Comparison of ENCODE assay signal across 1 cellular context in the genomic region with DNA sequence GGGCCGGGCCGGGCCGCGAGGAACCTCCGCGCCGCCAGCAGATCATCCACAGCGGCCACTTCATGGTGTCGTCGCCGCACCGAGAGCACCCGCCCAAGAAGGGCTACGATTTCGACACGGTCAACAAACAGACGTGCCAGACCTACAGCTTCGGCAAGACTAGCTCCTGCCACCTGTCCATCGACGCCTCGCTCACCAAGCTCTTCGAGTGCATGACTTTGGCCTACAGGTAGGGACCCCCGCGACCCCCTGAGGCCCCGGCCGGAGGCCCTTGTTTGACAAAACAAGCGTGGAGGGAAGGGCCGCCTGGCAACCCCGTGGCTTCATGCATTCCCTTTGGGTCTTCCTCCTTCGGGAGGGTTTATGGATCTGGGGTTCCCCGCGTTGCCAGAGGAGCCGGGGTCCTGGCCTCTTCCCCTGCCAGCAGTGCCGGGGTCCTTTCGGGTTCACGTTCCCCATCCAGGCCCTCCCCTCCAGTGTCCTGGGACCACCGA.
TF ChIP-seq lines count a peak whose summit lies in the region.

No MANE protein-coding gene starts in this region.

TF ChIP-seq in K562, 482 proteins besides CTCF, POLR2A, EP300 and RAD21 (continued from another document and continues in another):
- TF ChIP-seq, protein P1, sequence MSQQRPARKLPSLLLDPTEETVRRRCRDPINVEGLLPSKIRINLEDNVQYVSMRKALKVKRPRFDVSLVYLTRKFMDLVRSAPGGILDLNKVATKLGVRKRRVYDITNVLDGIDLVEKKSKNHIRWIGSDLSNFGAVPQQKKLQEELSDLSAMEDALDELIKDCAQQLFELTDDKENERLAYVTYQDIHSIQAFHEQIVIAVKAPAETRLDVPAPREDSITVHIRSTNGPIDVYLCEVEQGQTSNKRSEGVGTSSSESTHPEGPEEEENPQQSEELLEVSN (IDR thresholded peaks at IDR 0.05; ENCODE audit: borderline replicate concordance in 1 of 2, extremely low read depth in 1 of 2, insufficient read depth in 1 of 2, insufficient read length in 1 of 2, low read depth in 1 of 2, low read length in 1 of 2, poor library complexity in 1 of 2, severe bottlenecking in 1 of 2): no peak
- TF ChIP-seq, protein P2, sequence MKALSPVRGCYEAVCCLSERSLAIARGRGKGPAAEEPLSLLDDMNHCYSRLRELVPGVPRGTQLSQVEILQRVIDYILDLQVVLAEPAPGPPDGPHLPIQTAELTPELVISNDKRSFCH (CRISPR knock-in tag; IDR thresholded peaks at IDR 0.05): no peak
- TF ChIP-seq, protein P2 (tag; IDR thresholded peaks at IDR 0.05): no peak
- TF ChIP-seq PHB (CRISPR knock-in tag; IDR thresholded peaks at IDR 0.05): no peak
- TF ChIP-seq IRF2 (CRISPR knock-in tag; IDR thresholded peaks at IDR 0.05): no peak
- no peak for TF ChIP-seq SUPT5H (IDR thresholded peaks at IDR 0.05)
- TF ChIP-seq RBBP5 (IDR thresholded peaks at IDR 0.05; ENCODE audit: borderline replicate concordance, insufficient read depth, low read length, poor library complexity, severe bottlenecking): peak; percentile 84
- no peak for TF ChIP-seq GTF2A2 (tag; IDR thresholded peaks at IDR 0.05)
- TF ChIP-seq NFE2 (IDR thresholded peaks at IDR 0.05; ENCODE audit: low read depth): no peak
- no peak for TF ChIP-seq PYGO2 (tag; IDR thresholded peaks at IDR 0.05)
- TF ChIP-seq SRSF3 (IDR thresholded peaks at IDR 0.05; ENCODE audit: insufficient read depth, low read length): 0 out of 2 replicates have a peak, but pooled peaks have one; percentile 55
- no peak for TF ChIP-seq ZNF239 (CRISPR knock-in tag; IDR thresholded peaks at IDR 0.05)
- no peak for TF ChIP-seq RFX5 (IDR thresholded peaks at IDR 0.05; ENCODE audit: low read depth, low read length)
- TF ChIP-seq NFIX (CRISPR knock-in tag; IDR thresholded peaks at IDR 0.05; ENCODE audit: low read depth): no peak
- no peak for TF ChIP-seq MTA3 (IDR thresholded peaks at IDR 0.05; ENCODE audit: borderline replicate concordance)
- TF ChIP-seq PURB (CRISPR knock-in tag; IDR thresholded peaks at IDR 0.05; ENCODE audit: low read depth): no peak
- peak; percentile 6; the same call in 1 of the 2 replicates for TF ChIP-seq POLR2G (IDR thresholded peaks at IDR 0.05; ENCODE audit: low read depth, low read length)
- TF ChIP-seq ZC3H11A (IDR thresholded peaks at IDR 0.05; ENCODE audit: low read depth, low read length): no peak
- no peak for TF ChIP-seq SMAD4 (CRISPR knock-in tag; conservative IDR thresholded peaks at IDR 0.05)
- TF ChIP-seq, protein P3, sequence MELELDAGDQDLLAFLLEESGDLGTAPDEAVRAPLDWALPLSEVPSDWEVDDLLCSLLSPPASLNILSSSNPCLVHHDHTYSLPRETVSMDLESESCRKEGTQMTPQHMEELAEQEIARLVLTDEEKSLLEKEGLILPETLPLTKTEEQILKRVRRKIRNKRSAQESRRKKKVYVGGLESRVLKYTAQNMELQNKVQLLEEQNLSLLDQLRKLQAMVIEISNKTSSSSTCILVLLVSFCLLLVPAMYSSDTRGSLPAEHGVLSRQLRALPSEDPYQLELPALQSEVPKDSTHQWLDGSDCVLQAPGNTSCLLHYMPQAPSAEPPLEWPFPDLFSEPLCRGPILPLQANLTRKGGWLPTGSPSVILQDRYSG (tag; conservative IDR thresholded peaks at IDR 0.05; ENCODE audit: low read depth): no peak
- TF ChIP-seq, protein P4, sequence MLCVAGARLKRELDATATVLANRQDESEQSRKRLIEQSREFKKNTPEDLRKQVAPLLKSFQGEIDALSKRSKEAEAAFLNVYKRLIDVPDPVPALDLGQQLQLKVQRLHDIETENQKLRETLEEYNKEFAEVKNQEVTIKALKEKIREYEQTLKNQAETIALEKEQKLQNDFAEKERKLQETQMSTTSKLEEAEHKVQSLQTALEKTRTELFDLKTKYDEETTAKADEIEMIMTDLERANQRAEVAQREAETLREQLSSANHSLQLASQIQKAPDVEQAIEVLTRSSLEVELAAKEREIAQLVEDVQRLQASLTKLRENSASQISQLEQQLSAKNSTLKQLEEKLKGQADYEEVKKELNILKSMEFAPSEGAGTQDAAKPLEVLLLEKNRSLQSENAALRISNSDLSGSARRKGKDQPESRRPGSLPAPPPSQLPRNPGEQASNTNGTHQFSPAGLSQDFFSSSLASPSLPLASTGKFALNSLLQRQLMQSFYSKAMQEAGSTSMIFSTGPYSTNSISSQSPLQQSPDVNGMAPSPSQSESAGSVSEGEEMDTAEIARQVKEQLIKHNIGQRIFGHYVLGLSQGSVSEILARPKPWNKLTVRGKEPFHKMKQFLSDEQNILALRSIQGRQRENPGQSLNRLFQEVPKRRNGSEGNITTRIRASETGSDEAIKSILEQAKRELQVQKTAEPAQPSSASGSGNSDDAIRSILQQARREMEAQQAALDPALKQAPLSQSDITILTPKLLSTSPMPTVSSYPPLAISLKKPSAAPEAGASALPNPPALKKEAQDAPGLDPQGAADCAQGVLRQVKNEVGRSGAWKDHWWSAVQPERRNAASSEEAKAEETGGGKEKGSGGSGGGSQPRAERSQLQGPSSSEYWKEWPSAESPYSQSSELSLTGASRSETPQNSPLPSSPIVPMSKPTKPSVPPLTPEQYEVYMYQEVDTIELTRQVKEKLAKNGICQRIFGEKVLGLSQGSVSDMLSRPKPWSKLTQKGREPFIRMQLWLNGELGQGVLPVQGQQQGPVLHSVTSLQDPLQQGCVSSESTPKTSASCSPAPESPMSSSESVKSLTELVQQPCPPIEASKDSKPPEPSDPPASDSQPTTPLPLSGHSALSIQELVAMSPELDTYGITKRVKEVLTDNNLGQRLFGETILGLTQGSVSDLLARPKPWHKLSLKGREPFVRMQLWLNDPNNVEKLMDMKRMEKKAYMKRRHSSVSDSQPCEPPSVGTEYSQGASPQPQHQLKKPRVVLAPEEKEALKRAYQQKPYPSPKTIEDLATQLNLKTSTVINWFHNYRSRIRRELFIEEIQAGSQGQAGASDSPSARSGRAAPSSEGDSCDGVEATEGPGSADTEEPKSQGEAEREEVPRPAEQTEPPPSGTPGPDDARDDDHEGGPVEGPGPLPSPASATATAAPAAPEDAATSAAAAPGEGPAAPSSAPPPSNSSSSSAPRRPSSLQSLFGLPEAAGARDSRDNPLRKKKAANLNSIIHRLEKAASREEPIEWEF (CRISPR knock-in tag; IDR thresholded peaks at IDR 0.05): no peak
- TF ChIP-seq, protein P5, sequence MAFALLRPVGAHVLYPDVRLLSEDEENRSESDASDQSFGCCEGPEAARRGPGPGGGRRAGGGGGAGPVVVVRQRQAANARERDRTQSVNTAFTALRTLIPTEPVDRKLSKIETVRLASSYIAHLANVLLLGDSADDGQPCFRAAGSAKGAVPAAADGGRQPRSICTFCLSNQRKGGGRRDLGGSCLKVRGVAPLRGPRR (CRISPR knock-in tag; IDR thresholded peaks at IDR 0.05): no peak
- peak; percentile 91 for TF ChIP-seq CHD1 (IDR thresholded peaks at IDR 0.05; ENCODE audit: low read length)
- no peak for TF ChIP-seq ARID2 (IDR thresholded peaks at IDR 0.05)
- TF ChIP-seq NCOA6 (IDR thresholded peaks at IDR 0.05): no peak
- TF ChIP-seq, protein P6, sequence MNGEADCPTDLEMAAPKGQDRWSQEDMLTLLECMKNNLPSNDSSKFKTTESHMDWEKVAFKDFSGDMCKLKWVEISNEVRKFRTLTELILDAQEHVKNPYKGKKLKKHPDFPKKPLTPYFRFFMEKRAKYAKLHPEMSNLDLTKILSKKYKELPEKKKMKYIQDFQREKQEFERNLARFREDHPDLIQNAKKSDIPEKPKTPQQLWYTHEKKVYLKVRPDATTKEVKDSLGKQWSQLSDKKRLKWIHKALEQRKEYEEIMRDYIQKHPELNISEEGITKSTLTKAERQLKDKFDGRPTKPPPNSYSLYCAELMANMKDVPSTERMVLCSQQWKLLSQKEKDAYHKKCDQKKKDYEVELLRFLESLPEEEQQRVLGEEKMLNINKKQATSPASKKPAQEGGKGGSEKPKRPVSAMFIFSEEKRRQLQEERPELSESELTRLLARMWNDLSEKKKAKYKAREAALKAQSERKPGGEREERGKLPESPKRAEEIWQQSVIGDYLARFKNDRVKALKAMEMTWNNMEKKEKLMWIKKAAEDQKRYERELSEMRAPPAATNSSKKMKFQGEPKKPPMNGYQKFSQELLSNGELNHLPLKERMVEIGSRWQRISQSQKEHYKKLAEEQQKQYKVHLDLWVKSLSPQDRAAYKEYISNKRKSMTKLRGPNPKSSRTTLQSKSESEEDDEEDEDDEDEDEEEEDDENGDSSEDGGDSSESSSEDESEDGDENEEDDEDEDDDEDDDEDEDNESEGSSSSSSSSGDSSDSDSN (IDR thresholded peaks at IDR 0.05; ENCODE audit: borderline replicate concordance in 1 of 2, low read depth in 2 of 2, low read length in 2 of 2): peak; percentile 49 to 64; a peak in 2 of 4 replicates
- no peak for TF ChIP-seq ARHGAP35 (IDR thresholded peaks at IDR 0.05; ENCODE audit: partially characterized antibody)
- TF ChIP-seq TBL1XR1 (IDR thresholded peaks at IDR 0.05; ENCODE audit: low read length in 2 of 2): no peak
- TF ChIP-seq PHF20 (IDR thresholded peaks at IDR 0.05; ENCODE audit: partially characterized antibody): no peak
- no peak for TF ChIP-seq CBX8 (IDR thresholded peaks at IDR 0.05; ENCODE audit: borderline replicate concordance, extremely low read depth, low read depth, low read length, poor library complexity, severe bottlenecking)
- TF ChIP-seq HDAC2 (IDR thresholded peaks at IDR 0.05): no peak
- TF ChIP-seq CREB1 (IDR thresholded peaks at IDR 0.05): no peak
- 0 out of 2 replicates have a peak, but pooled peaks have one; percentile 29 for TF ChIP-seq CREB1 (CRISPR knock-in tag; IDR thresholded peaks at IDR 0.05)
- TF ChIP-seq, protein P7, sequence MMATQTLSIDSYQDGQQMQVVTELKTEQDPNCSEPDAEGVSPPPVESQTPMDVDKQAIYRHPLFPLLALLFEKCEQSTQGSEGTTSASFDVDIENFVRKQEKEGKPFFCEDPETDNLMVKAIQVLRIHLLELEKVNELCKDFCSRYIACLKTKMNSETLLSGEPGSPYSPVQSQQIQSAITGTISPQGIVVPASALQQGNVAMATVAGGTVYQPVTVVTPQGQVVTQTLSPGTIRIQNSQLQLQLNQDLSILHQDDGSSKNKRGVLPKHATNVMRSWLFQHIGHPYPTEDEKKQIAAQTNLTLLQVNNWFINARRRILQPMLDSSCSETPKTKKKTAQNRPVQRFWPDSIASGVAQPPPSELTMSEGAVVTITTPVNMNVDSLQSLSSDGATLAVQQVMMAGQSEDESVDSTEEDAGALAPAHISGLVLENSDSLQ (IDR thresholded peaks at IDR 0.05): no peak
- no peak for TF ChIP-seq PTRF (tag; IDR thresholded peaks at IDR 0.05)
- TF ChIP-seq FOXK1 (CRISPR knock-in tag; IDR thresholded peaks at IDR 0.05; ENCODE audit: borderline replicate concordance): 0 out of 2 replicates have a peak, but pooled peaks have one; percentile 72
- no peak for TF ChIP-seq XRCC4 (IDR thresholded peaks at IDR 0.05; ENCODE audit: extremely low read depth, insufficient read depth, insufficient read length)
- TF ChIP-seq, protein P8, sequence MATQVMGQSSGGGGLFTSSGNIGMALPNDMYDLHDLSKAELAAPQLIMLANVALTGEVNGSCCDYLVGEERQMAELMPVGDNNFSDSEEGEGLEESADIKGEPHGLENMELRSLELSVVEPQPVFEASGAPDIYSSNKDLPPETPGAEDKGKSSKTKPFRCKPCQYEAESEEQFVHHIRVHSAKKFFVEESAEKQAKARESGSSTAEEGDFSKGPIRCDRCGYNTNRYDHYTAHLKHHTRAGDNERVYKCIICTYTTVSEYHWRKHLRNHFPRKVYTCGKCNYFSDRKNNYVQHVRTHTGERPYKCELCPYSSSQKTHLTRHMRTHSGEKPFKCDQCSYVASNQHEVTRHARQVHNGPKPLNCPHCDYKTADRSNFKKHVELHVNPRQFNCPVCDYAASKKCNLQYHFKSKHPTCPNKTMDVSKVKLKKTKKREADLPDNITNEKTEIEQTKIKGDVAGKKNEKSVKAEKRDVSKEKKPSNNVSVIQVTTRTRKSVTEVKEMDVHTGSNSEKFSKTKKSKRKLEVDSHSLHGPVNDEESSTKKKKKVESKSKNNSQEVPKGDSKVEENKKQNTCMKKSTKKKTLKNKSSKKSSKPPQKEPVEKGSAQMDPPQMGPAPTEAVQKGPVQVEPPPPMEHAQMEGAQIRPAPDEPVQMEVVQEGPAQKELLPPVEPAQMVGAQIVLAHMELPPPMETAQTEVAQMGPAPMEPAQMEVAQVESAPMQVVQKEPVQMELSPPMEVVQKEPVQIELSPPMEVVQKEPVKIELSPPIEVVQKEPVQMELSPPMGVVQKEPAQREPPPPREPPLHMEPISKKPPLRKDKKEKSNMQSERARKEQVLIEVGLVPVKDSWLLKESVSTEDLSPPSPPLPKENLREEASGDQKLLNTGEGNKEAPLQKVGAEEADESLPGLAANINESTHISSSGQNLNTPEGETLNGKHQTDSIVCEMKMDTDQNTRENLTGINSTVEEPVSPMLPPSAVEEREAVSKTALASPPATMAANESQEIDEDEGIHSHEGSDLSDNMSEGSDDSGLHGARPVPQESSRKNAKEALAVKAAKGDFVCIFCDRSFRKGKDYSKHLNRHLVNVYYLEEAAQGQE (CRISPR knock-in tag; IDR thresholded peaks at IDR 0.05; ENCODE audit: low read depth): 0 out of 2 replicates have a peak, but pooled peaks have one; percentile 17
- TF ChIP-seq, protein P9, sequence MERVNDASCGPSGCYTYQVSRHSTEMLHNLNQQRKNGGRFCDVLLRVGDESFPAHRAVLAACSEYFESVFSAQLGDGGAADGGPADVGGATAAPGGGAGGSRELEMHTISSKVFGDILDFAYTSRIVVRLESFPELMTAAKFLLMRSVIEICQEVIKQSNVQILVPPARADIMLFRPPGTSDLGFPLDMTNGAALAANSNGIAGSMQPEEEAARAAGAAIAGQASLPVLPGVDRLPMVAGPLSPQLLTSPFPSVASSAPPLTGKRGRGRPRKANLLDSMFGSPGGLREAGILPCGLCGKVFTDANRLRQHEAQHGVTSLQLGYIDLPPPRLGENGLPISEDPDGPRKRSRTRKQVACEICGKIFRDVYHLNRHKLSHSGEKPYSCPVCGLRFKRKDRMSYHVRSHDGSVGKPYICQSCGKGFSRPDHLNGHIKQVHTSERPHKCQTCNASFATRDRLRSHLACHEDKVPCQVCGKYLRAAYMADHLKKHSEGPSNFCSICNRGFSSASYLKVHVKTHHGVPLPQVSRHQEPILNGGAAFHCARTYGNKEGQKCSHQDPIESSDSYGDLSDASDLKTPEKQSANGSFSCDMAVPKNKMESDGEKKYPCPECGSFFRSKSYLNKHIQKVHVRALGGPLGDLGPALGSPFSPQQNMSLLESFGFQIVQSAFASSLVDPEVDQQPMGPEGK (CRISPR knock-in tag; IDR thresholded peaks at IDR 0.05; ENCODE audit: borderline replicate concordance): no peak
- no peak for TF ChIP-seq XRCC5 (IDR thresholded peaks at IDR 0.05; ENCODE audit: low read depth, low read length)
- TF ChIP-seq COPS2 (conservative IDR thresholded peaks at IDR 0.05): no peak
- no peak for TF ChIP-seq ZEB2 (IDR thresholded peaks at IDR 0.05)
- no peak for TF ChIP-seq ZNF184 (CRISPR knock-in tag; IDR thresholded peaks at IDR 0.05)
- TF ChIP-seq ZNF778 (CRISPR knock-in tag; IDR thresholded peaks at IDR 0.05): no peak
- TF ChIP-seq GATAD2B (IDR thresholded peaks at IDR 0.05; ENCODE audit: borderline replicate concordance): no peak
- TF ChIP-seq KLF16 (IDR thresholded peaks at IDR 0.05): no peak
- no peak for TF ChIP-seq LCOR (CRISPR knock-in tag; IDR thresholded peaks at IDR 0.05)
- no peak for TF ChIP-seq EWSR1 (IDR thresholded peaks at IDR 0.05; ENCODE audit: borderline replicate concordance, low read depth, partially characterized antibody)
- TF ChIP-seq ZNF253 (CRISPR knock-in tag; conservative IDR thresholded peaks at IDR 0.05): no peak
- no peak for TF ChIP-seq ESRRA (IDR thresholded peaks at IDR 0.05; ENCODE audit: borderline replicate concordance, low read depth)
- no peak for TF ChIP-seq RUNX1 (IDR thresholded peaks at IDR 0.05; ENCODE audit: low read depth)
- no peak for TF ChIP-seq KDM2B (CRISPR knock-in tag; IDR thresholded peaks at IDR 0.05)
